Comparison of ENCODE assay signal across 13 cellular contexts in the genomic region with DNA sequence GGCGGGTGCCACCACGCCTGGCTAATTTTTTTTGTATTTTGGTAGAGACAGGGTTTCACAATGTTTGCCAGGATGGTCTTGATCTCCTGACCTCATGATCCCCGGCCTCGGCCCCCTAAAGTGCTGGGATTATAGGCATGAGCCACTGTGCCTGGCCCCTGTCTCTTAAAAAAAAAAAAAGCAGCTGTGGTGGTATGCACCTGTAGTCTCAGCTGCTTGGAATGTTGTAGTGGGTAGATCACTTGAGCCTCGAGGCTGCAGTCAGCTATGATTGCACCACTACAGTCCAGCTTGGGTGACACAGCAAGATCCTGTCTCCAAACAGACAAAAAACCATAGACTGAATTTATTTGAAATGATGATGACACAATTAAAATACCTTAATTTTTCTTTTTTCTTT. TPM values are rescaled to one million over a fixed set of nuclear protein-coding genes. Genes with fewer than 3 reads are reported as not detected.
DNase-seq lines count a peak whose midpoint lies in the region; ATAC-seq and TF ChIP-seq lines count a peak whose summit lies in the region.
"Had no signal": no experiment of that assay in that cellular context is flagged by ENCODE, and none has a peak within 500 bp of the region (broad histone marks: within the 10 kb centered on the region; RNA-seq: fewer than 3 reads in every experiment).

No MANE protein-coding gene starts in this region.

- H4K20me1 ChIP-seq in GM23248 (ENCODE audit: insufficient read depth) (no peaks in the 10 kb centered on the region), fibroblast of lung (ENCODE audit: control insufficient read depth, extremely low read depth, insufficient read depth, low read length) (no peaks in the 10 kb centered on the region)

- H3K9me2 ChIP-seq in GM23248 (ENCODE audit: insufficient read depth) = no peaks in the 10 kb centered on the region

- H3K27me3 ChIP-seq in GM23248 (replicated peaks; ENCODE audit: insufficient read depth) (no peaks in the 10 kb centered on the region), fibroblast of lung (ENCODE audit: control insufficient read depth, insufficient read depth, low read length) (no peaks in the 10 kb centered on the region), skeletal muscle satellite cell (ENCODE audit: control insufficient read depth, insufficient read depth, low read length) (no peaks in the 10 kb centered on the region)
- H3K27me3 ChIP-seq: ascending aorta, heart left ventricle had no signal

- H3K9ac ChIP-seq in GM23248 (peak overlapping the region; percentile 63), fibroblast of lung (ENCODE audit: insufficient read depth, low read length) (no peak overlapping the region), skeletal muscle satellite cell (ENCODE audit: low read depth, low read length) (peak overlapping the region; percentile 12)

- H3K79me2 ChIP-seq in GM23248 (ENCODE audit: insufficient read depth) = peaks cover 74% of the 10 kb centered on the region
- peaks cover 7% of the 10 kb centered on the region for H3K79me2 ChIP-seq in fibroblast of lung (ENCODE audit: control insufficient read depth, insufficient read depth, low read length)

- H3K4me3 Mint-ChIP-seq in WTC11 = no peak overlapping the region
- H3K4me3 Mint-ChIP-seq: naive B cell had no signal

- ATAC-seq in HG03039 (IDR thresholded peaks at IDR 0.05; ENCODE audit: unreplicated experiment) (no peak), GM19467 (IDR thresholded peaks at IDR 0.05; ENCODE audit: unreplicated experiment) (no peak), WTC11 (no peak)
- ATAC-seq: heart left ventricle; stimulated activated naive CD8-positive, alpha-beta T cell treated with anti-CD3 and anti-CD28 coated beads, Interleukin-15, Interleukin-2, amounts not matched to agents 100 U/mL and 50 U/mL, for 24 hours had no signal

- H3K27ac ChIP-seq in GM23248 (peak overlapping the region; percentile 94), RWPE1 (peak overlapping the region; percentile 54), fibroblast of lung (ENCODE audit: insufficient read depth, low read length) (peak overlapping the region; percentile 73)
- H3K27ac ChIP-seq: ascending aorta, heart left ventricle, SK-N-MC had no signal

- H3F3A ChIP-seq in GM23248 (ENCODE audit: insufficient read depth) = peaks cover 45% of the 10 kb centered on the region

- no peaks in the 10 kb centered on the region for H3K9me3 Mint-ChIP-seq in WTC11
- H3K9me3 Mint-ChIP-seq: naive B cell had no signal

- H3K9me3 ChIP-seq in GM23248 (ENCODE audit: low read depth) (no peaks in the 10 kb centered on the region), fibroblast of lung (ENCODE audit: control insufficient read depth, insufficient read depth, low read depth, low read length) (no peaks in the 10 kb centered on the region), skeletal muscle satellite cell (replicated peaks; ENCODE audit: low read length) (no peaks in the 10 kb centered on the region)
- H3K9me3 ChIP-seq: ascending aorta, heart left ventricle had no signal

- H3K4me1 Mint-ChIP-seq in WTC11 = no peaks in the 10 kb centered on the region

- H3K36me3 ChIP-seq in GM23248 (ENCODE audit: low read depth) (peaks cover 16% of the 10 kb centered on the region), fibroblast of lung (ENCODE audit: control insufficient read depth, insufficient read depth, low read length) (no peaks in the 10 kb centered on the region), skeletal muscle satellite cell (ENCODE audit: insufficient read depth, low read length) (peaks cover 14% of the 10 kb centered on the region)

- H3K4me2 ChIP-seq in GM23248 (ENCODE audit: unreplicated experiment) (no peak overlapping the region), fibroblast of lung (ENCODE audit: extremely low read depth, insufficient read depth, low read length) (no peak overlapping the region), skeletal muscle satellite cell (ENCODE audit: low read length) (no peak overlapping the region)

- TF ChIP-seq CTCF in RWPE1 (conservative IDR thresholded peaks at IDR 0.05; ENCODE audit: low read depth) (no peak), fibroblast of lung (conservative IDR thresholded peaks at IDR 0.05 in 1 of 2, IDR thresholded peaks at IDR 0.05 in 1 of 2; ENCODE audit: low read depth in 1 of 2, low read length in 2 of 2) (no peak), WTC11 (IDR thresholded peaks at IDR 0.05) (no peak)

- H2AFZ ChIP-seq in GM23248 (no peak overlapping the region), fibroblast of lung (ENCODE audit: low read length) (no peak overlapping the region)

- POLR2A ChIA-PET in RWPE1 (lab: Yijun Ruan, JAX; ENCODE audit: low non-redundant PET) (no interaction called here), WTC11 (lab: Charles Lee) (interaction anchor here (0.8 to 1.0 kb wide), 2 partner anchors 23 to 24 kb away, joined by 4 to 13 read pairs; a partner anchor contains a TSS)

- DNase-seq in GM23248 (peak; percentile 97), RWPE1 (ENCODE audit: low spot score) (peak; percentile 41), fibroblast of lung (ENCODE audit: low read depth in 2 of 2) (peak; percentile 80 to 98), NOMO-1 treated with dmso at 0.1 percent for 144 hours (lab: John Stamatoyannopoulos, UW; ENCODE audit: unreplicated experiment) (no peak), WTC11 (ENCODE audit: low spot score) (no peak)
- DNase-seq: heart left ventricle; naive B cell; stimulated activated naive CD8-positive, alpha-beta T cell treated with anti-CD3 and anti-CD28 coated beads, Interleukin-15, Interleukin-2, amounts not matched to agents 100 U/mL and 50 U/mL, for 24 hours had no signal

- in situ Hi-C loops in GM23248 (cut with MboI) = no loop called here

- 45 to 47% methylated on average over 5 of the region's 5 CpGs for WGBS in GM23248 (ENCODE audit: low coverage in 1 of 2, low lambda C conversion rate in 2 of 2, missing lambda C conversion rate in 2 of 2), 2 experiments

- no peak overlapping the region for H3K4me3 ChIP-seq in GM23248
- no peak overlapping the region for H3K4me3 ChIP-seq in fibroblast of lung (replicated peaks in 1 of 4; ENCODE audit: control extremely low read depth in 1 of 4, insufficient read depth in 1 of 4, low read depth in 3 of 4, low read length in 4 of 4)
- no peak overlapping the region for H3K4me3 ChIP-seq in skeletal muscle satellite cell (ENCODE audit: low read length)
- H3K4me3 ChIP-seq: ascending aorta, heart left ventricle, SK-N-MC had no signal

- no peaks in the 10 kb centered on the region for H3K27me3 Mint-ChIP-seq in WTC11 (ENCODE audit: low read depth)
- H3K27me3 Mint-ChIP-seq: naive B cell had no signal

- CTCF ChIA-PET in RWPE1 (lab: Yijun Ruan, JAX) (interaction anchor here (0.6 kb wide), 1 partner anchor 26 kb away, joined by 4 read pairs; no protein-coding TSS in a partner anchor), WTC11 (lab: Charles Lee) (interaction anchor here (0.6 to 1.2 kb wide), 2 partner anchors 136 to 505 kb away, joined by 3 to 8 read pairs; no protein-coding TSS in a partner anchor)

- H3K36me3 Mint-ChIP-seq in WTC11 = peaks cover 7% of the 10 kb centered on the region

- no peak overlapping the region for H3K27ac Mint-ChIP-seq in WTC11

- H3K4me1 ChIP-seq in GM23248 (ENCODE audit: insufficient read depth) = peaks cover 34% of the 10 kb centered on the region
- H3K4me1 ChIP-seq in fibroblast of lung (ENCODE audit: control insufficient read depth, extremely low read depth, insufficient read depth, low read length) = no peaks in the 10 kb centered on the region
- H3K4me1 ChIP-seq in skeletal muscle satellite cell (ENCODE audit: control insufficient read depth, insufficient read depth, low read length) = peaks cover 20% of the 10 kb centered on the region
- H3K4me1 ChIP-seq: heart left ventricle had no signal

TF ChIP-seq in WTC11, 78 proteins besides CTCF, POLR2A, EP300 and RAD21 (continues in another document):
- TF ChIP-seq ZNF317 (CRISPR knock-in tag; IDR thresholded peaks at IDR 0.05; ENCODE audit: borderline replicate concordance, low read depth) = no peak
- no peak for TF ChIP-seq HMGA2 (CRISPR knock-in tag; IDR thresholded peaks at IDR 0.05)
- TF ChIP-seq, protein P1, sequence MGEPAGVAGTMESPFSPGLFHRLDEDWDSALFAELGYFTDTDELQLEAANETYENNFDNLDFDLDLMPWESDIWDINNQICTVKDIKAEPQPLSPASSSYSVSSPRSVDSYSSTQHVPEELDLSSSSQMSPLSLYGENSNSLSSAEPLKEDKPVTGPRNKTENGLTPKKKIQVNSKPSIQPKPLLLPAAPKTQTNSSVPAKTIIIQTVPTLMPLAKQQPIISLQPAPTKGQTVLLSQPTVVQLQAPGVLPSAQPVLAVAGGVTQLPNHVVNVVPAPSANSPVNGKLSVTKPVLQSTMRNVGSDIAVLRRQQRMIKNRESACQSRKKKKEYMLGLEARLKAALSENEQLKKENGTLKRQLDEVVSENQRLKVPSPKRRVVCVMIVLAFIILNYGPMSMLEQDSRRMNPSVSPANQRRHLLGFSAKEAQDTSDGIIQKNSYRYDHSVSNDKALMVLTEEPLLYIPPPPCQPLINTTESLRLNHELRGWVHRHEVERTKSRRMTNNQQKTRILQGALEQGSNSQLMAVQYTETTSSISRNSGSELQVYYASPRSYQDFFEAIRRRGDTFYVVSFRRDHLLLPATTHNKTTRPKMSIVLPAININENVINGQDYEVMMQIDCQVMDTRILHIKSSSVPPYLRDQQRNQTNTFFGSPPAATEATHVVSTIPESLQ (CRISPR knock-in tag; IDR thresholded peaks at IDR 0.05) = no peak

RNA-seq across cellular contexts. Expression of a gene that starts 24.3 kb away (rescaled TPM):
- 21.0 and 21.1 TPM in 2 replicates for total RNA-seq in GM23248 (2014; rRNA removed; shearing (Covaris generic))
- polyA plus RNA-seq in GM23248 (2016; fragmentation: Nextera tagmentation; extraction: Ambion mirVana) (8.2 and 8.9 TPM in 2 replicates), fibroblast of lung (19.4 and 22.2 TPM in 2 replicates)
- total RNA-seq in fibroblast of lung (19.3 and 24.9 TPM in 2 replicates), WTC11 (2021) (58.4 to 61.6 TPM (median 59.5 TPM) in 3 replicates)
- 17.2 and 20.2 TPM in 2 replicates for polyA plus RNA-seq in fibroblast of lung (2012)
- 49.8 and 68.2 TPM in 2 replicates for polyA minus RNA-seq in fibroblast of lung (ENCODE audit: low replicate concordance)
- total RNA-seq in skeletal muscle satellite cell (2012; rRNA removed) = 29.7 and 30.9 TPM in 2 replicates

RNA-seq across cellular contexts. Expression of a gene that starts 34.5 kb away (rescaled TPM):
- 14.9 and 17.6 TPM in 2 replicates for total RNA-seq in GM23248 (2014; rRNA removed; shearing (Covaris generic))
- polyA plus RNA-seq in GM23248 (2016; fragmentation: Nextera tagmentation; extraction: Ambion mirVana) = 15.4 and 17.2 TPM in 2 replicates
- total RNA-seq in fibroblast of lung = 20.5 and 28.4 TPM in 2 replicates
- polyA plus RNA-seq in fibroblast of lung = 32.3 and 36.5 TPM in 2 replicates
- polyA plus RNA-seq in fibroblast of lung (2012) = 20.7 and 23.2 TPM in 2 replicates
- polyA minus RNA-seq in fibroblast of lung (ENCODE audit: low replicate concordance) = 15.6 and 26.9 TPM in 2 replicates
- 18.8 and 21.8 TPM in 2 replicates for total RNA-seq in skeletal muscle satellite cell (2012; rRNA removed)
- total RNA-seq in WTC11 (2021) = 47.0 to 50.4 TPM (median 47.9 TPM) in 3 replicates

Comparison
In these comparisons a context has a peak if more than half of its experiments do, and no peak if none do; other contexts are left out.
1. DNase-seq: peak in GM23248 (single experiment), RWPE1 (single experiment) and fibroblast of lung (2 of 2); none in NOMO-1 treated with dmso at 0.1 percent for 144 hours (single experiment) and WTC11 (single experiment).
2. Peak in every context shown above with its lines, with median percentiles within 50 percentile points of each other: H3K27ac ChIP-seq.